ENCODE assay signal across 1 cellular context in the genomic region with DNA sequence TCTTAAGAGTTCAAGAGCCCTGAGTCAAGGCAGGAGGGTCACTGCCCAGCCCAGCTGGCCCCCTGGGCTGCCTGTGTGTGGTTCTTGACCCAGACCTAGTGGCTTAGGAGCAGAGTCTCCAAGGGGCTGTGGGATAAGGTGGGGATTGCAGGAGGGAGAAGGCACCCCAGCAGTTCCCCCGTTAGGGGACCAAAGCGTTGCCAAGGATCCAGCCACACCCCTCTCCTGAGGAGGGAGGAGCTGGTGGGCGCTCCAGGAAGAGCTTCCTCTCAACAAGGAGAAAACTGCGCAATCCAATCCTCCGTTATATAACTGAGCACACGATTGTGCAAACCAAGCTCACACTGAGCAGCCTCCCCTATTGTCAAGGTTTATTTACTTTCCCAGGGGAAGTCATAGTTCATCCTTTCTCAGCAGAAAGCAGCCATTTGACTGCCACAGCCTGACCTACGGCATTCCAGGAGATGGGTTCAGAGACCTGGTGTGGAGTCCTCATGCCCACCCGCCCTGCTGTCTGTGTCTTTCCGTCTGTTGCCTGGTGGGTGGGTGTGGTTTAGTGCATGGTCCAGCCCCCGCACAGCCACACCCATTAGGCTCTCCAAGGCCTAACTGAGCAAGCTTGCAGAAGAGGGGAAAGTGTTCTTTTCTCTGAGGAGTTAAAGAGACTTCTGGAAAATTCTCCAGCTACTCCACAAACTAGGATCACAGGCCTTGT.
TF ChIP-seq lines count a peak whose summit lies in the region.

No MANE protein-coding gene starts in this region.

TF ChIP-seq in HepG2, 621 proteins besides CTCF, POLR2A, EP300 and RAD21 (continued from another document and continues in another):
- TF ChIP-seq, protein P1, sequence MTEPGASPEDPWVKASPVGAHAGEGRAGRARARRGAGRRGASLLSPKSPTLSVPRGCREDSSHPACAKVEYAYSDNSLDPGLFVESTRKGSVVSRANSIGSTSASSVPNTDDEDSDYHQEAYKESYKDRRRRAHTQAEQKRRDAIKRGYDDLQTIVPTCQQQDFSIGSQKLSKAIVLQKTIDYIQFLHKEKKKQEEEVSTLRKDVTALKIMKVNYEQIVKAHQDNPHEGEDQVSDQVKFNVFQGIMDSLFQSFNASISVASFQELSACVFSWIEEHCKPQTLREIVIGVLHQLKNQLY (CRISPR knock-in tag; IDR thresholded peaks at IDR 0.05): peak; percentile 91
- TF ChIP-seq, protein P2, sequence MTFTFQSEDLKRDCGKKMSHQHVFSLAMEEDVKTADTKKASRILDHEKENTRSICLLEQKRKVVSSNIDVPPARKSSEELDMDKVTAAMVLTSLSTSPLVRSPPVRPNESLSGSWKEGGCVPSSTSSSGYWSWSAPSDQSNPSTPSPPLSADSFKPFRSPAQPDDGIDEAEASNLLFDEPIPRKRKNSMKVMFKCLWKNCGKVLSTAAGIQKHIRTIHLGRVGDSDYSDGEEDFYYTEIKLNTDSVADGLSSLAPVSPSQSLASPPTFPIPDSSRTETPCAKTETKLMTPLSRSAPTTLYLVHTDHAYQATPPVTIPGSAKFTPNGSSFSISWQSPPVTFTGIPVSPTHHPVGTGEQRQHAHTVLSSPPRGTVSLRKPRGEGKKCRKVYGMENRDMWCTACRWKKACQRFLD (CRISPR knock-in tag; IDR thresholded peaks at IDR 0.05; ENCODE audit: borderline replicate concordance): no peak
- TF ChIP-seq SNAPC2 (CRISPR knock-in tag; IDR thresholded peaks at IDR 0.05): peak; percentile 17; the same call in 1 of the 2 replicates
- TF ChIP-seq EHMT2 (IDR thresholded peaks at IDR 0.05; ENCODE audit: borderline replicate concordance, low read depth, low read length): no peak
- peak; percentile 42 for TF ChIP-seq STAG1 (CRISPR knock-in tag; IDR thresholded peaks at IDR 0.05)
- no peak for TF ChIP-seq ZNF383 (CRISPR knock-in tag; IDR thresholded peaks at IDR 0.05; ENCODE audit: borderline replicate concordance)
- peak; percentile 97 for TF ChIP-seq SAP130 (CRISPR knock-in tag; IDR thresholded peaks at IDR 0.05; ENCODE audit: low read depth)
- peak; percentile 95 for TF ChIP-seq ZNF350 (CRISPR knock-in tag; IDR thresholded peaks at IDR 0.05; ENCODE audit: borderline replicate concordance, low read depth)
- TF ChIP-seq, protein P3, sequence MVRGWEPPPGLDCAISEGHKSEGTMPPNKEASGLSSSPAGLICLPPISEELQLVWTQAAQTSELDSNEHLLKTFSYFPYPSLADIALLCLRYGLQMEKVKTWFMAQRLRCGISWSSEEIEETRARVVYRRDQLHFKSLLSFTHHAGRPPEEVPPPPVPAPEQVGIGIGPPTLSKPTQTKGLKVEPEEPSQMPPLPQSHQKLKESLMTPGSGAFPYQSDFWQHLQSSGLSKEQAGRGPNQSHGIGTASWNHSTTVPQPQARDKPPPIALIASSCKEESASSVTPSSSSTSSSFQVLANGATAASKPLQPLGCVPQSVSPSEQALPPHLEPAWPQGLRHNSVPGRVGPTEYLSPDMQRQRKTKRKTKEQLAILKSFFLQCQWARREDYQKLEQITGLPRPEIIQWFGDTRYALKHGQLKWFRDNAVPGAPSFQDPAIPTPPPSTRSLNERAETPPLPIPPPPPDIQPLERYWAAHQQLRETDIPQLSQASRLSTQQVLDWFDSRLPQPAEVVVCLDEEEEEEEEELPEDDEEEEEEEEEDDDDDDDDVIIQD (CRISPR knock-in tag; IDR thresholded peaks at IDR 0.05; ENCODE audit: low read depth): peak; percentile 92
- TF ChIP-seq, protein P4, sequence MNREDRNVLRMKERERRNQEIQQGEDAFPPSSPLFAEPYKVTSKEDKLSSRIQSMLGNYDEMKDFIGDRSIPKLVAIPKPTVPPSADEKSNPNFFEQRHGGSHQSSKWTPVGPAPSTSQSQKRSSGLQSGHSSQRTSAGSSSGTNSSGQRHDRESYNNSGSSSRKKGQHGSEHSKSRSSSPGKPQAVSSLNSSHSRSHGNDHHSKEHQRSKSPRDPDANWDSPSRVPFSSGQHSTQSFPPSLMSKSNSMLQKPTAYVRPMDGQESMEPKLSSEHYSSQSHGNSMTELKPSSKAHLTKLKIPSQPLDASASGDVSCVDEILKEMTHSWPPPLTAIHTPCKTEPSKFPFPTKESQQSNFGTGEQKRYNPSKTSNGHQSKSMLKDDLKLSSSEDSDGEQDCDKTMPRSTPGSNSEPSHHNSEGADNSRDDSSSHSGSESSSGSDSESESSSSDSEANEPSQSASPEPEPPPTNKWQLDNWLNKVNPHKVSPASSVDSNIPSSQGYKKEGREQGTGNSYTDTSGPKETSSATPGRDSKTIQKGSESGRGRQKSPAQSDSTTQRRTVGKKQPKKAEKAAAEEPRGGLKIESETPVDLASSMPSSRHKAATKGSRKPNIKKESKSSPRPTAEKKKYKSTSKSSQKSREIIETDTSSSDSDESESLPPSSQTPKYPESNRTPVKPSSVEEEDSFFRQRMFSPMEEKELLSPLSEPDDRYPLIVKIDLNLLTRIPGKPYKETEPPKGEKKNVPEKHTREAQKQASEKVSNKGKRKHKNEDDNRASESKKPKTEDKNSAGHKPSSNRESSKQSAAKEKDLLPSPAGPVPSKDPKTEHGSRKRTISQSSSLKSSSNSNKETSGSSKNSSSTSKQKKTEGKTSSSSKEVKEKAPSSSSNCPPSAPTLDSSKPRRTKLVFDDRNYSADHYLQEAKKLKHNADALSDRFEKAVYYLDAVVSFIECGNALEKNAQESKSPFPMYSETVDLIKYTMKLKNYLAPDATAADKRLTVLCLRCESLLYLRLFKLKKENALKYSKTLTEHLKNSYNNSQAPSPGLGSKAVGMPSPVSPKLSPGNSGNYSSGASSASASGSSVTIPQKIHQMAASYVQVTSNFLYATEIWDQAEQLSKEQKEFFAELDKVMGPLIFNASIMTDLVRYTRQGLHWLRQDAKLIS (CRISPR knock-in tag; IDR thresholded peaks at IDR 0.05): no peak
- no peak; the same call in 1 of the 2 replicates for TF ChIP-seq ZNF224 (CRISPR knock-in tag; IDR thresholded peaks at IDR 0.05)
- no peak for TF ChIP-seq ZSCAN30 (CRISPR knock-in tag; IDR thresholded peaks at IDR 0.05)
- TF ChIP-seq YEATS2 (CRISPR knock-in tag; IDR thresholded peaks at IDR 0.05; ENCODE audit: borderline replicate concordance): peak; percentile 82; the same call in 1 of the 2 replicates
- TF ChIP-seq RCOR2 (CRISPR knock-in tag; IDR thresholded peaks at IDR 0.05): peak; percentile 96
- TF ChIP-seq ZFP82 (CRISPR knock-in tag; IDR thresholded peaks at IDR 0.05; ENCODE audit: borderline replicate concordance): no peak; the same call in 1 of the 2 replicates
- peak; percentile 98 for TF ChIP-seq ZNF614 (CRISPR knock-in tag; IDR thresholded peaks at IDR 0.05; ENCODE audit: borderline replicate concordance)
- peak; percentile 49; the same call in 1 of the 2 replicates for TF ChIP-seq KDM4B (CRISPR knock-in tag; IDR thresholded peaks at IDR 0.05)
- peak; percentile 62 for TF ChIP-seq ZNF709 (CRISPR knock-in tag; IDR thresholded peaks at IDR 0.05)
- no peak for TF ChIP-seq MTF2 (CRISPR knock-in tag; IDR thresholded peaks at IDR 0.05; ENCODE audit: borderline replicate concordance)
- TF ChIP-seq POLR2G (IDR thresholded peaks at IDR 0.05; ENCODE audit: low read depth, low read length): peak; percentile 31
- no peak for TF ChIP-seq ZNF207 (IDR thresholded peaks at IDR 0.05; ENCODE audit: borderline replicate concordance)
- no peak for TF ChIP-seq THYN1 (CRISPR knock-in tag; IDR thresholded peaks at IDR 0.05; ENCODE audit: borderline replicate concordance, low read depth)
- TF ChIP-seq ZNF335 (CRISPR knock-in tag; IDR thresholded peaks at IDR 0.05): peak; percentile 86
- no peak for TF ChIP-seq PRMT3 (CRISPR knock-in tag; IDR thresholded peaks at IDR 0.05; ENCODE audit: borderline replicate concordance, low read depth)
- no peak for TF ChIP-seq SOX6 (IDR thresholded peaks at IDR 0.05)
- peak; percentile 100 for TF ChIP-seq SOX6 (CRISPR knock-in tag; IDR thresholded peaks at IDR 0.05)
- TF ChIP-seq SKI (IDR thresholded peaks at IDR 0.05; ENCODE audit: partially characterized antibody): peak; percentile 99
- TF ChIP-seq RBM39 (IDR thresholded peaks at IDR 0.05; ENCODE audit: low read depth, low read length, poor library complexity, severe bottlenecking): no peak
- TF ChIP-seq, protein P5, sequence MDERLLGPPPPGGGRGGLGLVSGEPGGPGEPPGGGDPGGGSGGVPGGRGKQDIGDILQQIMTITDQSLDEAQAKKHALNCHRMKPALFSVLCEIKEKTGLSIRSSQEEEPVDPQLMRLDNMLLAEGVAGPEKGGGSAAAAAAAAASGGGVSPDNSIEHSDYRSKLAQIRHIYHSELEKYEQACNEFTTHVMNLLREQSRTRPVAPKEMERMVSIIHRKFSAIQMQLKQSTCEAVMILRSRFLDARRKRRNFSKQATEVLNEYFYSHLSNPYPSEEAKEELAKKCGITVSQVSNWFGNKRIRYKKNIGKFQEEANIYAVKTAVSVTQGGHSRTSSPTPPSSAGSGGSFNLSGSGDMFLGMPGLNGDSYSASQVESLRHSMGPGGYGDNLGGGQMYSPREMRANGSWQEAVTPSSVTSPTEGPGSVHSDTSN (CRISPR knock-in tag; IDR thresholded peaks at IDR 0.05): peak; percentile 32; the same call in 1 of the 2 replicates
- TF ChIP-seq, protein P6, sequence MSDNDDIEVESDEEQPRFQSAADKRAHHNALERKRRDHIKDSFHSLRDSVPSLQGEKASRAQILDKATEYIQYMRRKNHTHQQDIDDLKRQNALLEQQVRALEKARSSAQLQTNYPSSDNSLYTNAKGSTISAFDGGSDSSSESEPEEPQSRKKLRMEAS (IDR thresholded peaks at IDR 0.05): peak; percentile 72
- peak; percentile 91 for TF ChIP-seq HOXA5 (CRISPR knock-in tag; IDR thresholded peaks at IDR 0.05)
- TF ChIP-seq ZNF180 (CRISPR knock-in tag; IDR thresholded peaks at IDR 0.05; ENCODE audit: borderline replicate concordance, low read depth): no peak
- TF ChIP-seq MYC (CRISPR knock-in tag; IDR thresholded peaks at IDR 0.05; ENCODE audit: borderline replicate concordance): peak; percentile 80; the same call in 1 of the 2 replicates
- TF ChIP-seq ZBTB20 (CRISPR knock-in tag; IDR thresholded peaks at IDR 0.05; ENCODE audit: borderline replicate concordance, low read depth): peak; percentile 93; the same call in 1 of the 2 replicates
- TF ChIP-seq MAFK (conservative IDR thresholded peaks at IDR 0.05 in 1 of 2, IDR thresholded peaks at IDR 0.05 in 1 of 2; ENCODE audit: low read length in 2 of 2): peak; percentile 48 to 50; a peak in 2 of 4 replicates
- TF ChIP-seq, protein P7, sequence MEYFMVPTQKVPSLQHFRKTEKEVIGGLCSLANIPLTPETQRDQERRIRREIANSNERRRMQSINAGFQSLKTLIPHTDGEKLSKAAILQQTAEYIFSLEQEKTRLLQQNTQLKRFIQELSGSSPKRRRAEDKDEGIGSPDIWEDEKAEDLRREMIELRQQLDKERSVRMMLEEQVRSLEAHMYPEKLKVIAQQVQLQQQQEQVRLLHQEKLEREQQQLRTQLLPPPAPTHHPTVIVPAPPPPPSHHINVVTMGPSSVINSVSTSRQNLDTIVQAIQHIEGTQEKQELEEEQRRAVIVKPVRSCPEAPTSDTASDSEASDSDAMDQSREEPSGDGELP (IDR thresholded peaks at IDR 0.05; ENCODE audit: borderline replicate concordance, low read depth): peak; percentile 84
- TF ChIP-seq ZNF337 (CRISPR knock-in tag; IDR thresholded peaks at IDR 0.05; ENCODE audit: borderline replicate concordance, low read depth): peak; percentile 91; the same call in 1 of the 2 replicates
- no peak for TF ChIP-seq AGO1 (IDR thresholded peaks at IDR 0.05; ENCODE audit: low read depth, low read length, poor library complexity, severe bottlenecking)
- no peak for TF ChIP-seq ZNF235 (CRISPR knock-in tag; IDR thresholded peaks at IDR 0.05; ENCODE audit: borderline replicate concordance)
- no peak for TF ChIP-seq NFRKB (IDR thresholded peaks at IDR 0.05)
- no peak for TF ChIP-seq RBM22 (optimal IDR thresholded peaks at IDR 0.05; ENCODE audit: low read length)
- TF ChIP-seq, protein P8, sequence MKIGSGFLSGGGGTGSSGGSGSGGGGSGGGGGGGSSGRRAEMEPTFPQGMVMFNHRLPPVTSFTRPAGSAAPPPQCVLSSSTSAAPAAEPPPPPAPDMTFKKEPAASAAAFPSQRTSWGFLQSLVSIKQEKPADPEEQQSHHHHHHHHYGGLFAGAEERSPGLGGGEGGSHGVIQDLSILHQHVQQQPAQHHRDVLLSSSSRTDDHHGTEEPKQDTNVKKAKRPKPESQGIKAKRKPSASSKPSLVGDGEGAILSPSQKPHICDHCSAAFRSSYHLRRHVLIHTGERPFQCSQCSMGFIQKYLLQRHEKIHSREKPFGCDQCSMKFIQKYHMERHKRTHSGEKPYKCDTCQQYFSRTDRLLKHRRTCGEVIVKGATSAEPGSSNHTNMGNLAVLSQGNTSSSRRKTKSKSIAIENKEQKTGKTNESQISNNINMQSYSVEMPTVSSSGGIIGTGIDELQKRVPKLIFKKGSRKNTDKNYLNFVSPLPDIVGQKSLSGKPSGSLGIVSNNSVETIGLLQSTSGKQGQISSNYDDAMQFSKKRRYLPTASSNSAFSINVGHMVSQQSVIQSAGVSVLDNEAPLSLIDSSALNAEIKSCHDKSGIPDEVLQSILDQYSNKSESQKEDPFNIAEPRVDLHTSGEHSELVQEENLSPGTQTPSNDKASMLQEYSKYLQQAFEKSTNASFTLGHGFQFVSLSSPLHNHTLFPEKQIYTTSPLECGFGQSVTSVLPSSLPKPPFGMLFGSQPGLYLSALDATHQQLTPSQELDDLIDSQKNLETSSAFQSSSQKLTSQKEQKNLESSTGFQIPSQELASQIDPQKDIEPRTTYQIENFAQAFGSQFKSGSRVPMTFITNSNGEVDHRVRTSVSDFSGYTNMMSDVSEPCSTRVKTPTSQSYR (CRISPR knock-in tag; IDR thresholded peaks at IDR 0.05; ENCODE audit: borderline replicate concordance): peak; percentile 74
- TF ChIP-seq REXO4 (CRISPR knock-in tag; IDR thresholded peaks at IDR 0.05; ENCODE audit: borderline replicate concordance): no peak
- TF ChIP-seq, protein P9, sequence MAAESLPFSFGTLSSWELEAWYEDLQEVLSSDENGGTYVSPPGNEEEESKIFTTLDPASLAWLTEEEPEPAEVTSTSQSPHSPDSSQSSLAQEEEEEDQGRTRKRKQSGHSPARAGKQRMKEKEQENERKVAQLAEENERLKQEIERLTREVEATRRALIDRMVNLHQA (CRISPR knock-in tag; IDR thresholded peaks at IDR 0.05): no peak
- peak; percentile 83 for TF ChIP-seq CREM (IDR thresholded peaks at IDR 0.05)
- TF ChIP-seq CREM (CRISPR knock-in tag; IDR thresholded peaks at IDR 0.05): no peak
- TF ChIP-seq HMGA1 (CRISPR knock-in tag; conservative IDR thresholded peaks at IDR 0.05): no peak
- no peak for TF ChIP-seq CHD2 (IDR thresholded peaks at IDR 0.05; ENCODE audit: low read depth, low read length)
- TF ChIP-seq JDP2 (CRISPR knock-in tag; IDR thresholded peaks at IDR 0.05; ENCODE audit: borderline replicate concordance): no peak
- TF ChIP-seq ZNF530 (CRISPR knock-in tag; IDR thresholded peaks at IDR 0.05; ENCODE audit: low read depth): no peak
- no peak for TF ChIP-seq STAT5B (CRISPR knock-in tag; IDR thresholded peaks at IDR 0.05)
- TF ChIP-seq ZNF564 (CRISPR knock-in tag; IDR thresholded peaks at IDR 0.05): peak; percentile 69; the same call in 1 of the 2 replicates
- TF ChIP-seq RORA (CRISPR knock-in tag; IDR thresholded peaks at IDR 0.05): no peak
- no peak for TF ChIP-seq MATR3 (CRISPR knock-in tag; IDR thresholded peaks at IDR 0.05)
- TF ChIP-seq ZNF569 (CRISPR knock-in tag; IDR thresholded peaks at IDR 0.05; ENCODE audit: borderline replicate concordance): no peak
